8 cellular contexts compared by ENCODE assay signal in the genomic region with DNA sequence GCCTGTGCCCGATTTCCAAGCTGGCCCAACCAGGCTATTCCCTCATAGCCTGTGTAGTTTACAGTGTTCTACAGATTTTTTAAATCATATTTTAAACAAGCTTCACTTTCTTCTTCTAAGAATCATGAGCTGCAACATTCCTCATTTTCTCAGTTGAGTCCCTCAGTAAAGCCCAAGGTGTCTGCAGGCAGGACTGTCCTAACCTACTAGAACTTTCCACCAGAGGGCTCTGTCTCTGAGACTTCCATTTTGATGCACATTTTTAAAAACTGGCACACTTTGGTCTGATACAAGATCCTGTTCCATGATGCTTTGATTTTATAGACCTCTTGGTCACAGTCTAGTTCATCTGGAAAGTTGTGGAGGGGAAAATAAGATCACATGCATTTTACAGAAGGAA. TPM values are rescaled to one million over a fixed set of nuclear protein-coding genes. Genes with fewer than 3 reads are reported as not detected.
A peak's percentile ranks its signal among the peaks of the same experiment; 100 is the strongest.
DNase-seq lines count a peak whose midpoint lies in the region; ATAC-seq, FAIRE-seq and TF ChIP-seq lines count a peak whose summit lies in the region.

No MANE protein-coding gene starts in this region.

- H3K9me1 ChIP-seq in K562 (ENCODE audit: control insufficient read depth, insufficient read depth, low read length), result no peaks in the 10 kb centered on the region

- no peaks in the 10 kb centered on the region; the same call in 1 of the 2 replicates for H3K36me3 ChIP-seq in Loucy (ENCODE audit: insufficient read depth, low read length)
- no peaks in the 10 kb centered on the region; the same call in 2 of the 3 replicates for H3K36me3 ChIP-seq in K562 (ENCODE audit: control insufficient read depth, insufficient read depth, low read length)
- H3K36me3 ChIP-seq in naive thymus-derived CD4-positive, alpha-beta T cell (ENCODE audit: control insufficient read depth in 2 of 3, insufficient read depth in 3 of 3, low read length in 3 of 3), result peaks cover 0 to 21% (median 13%) of the 10 kb centered on the region in 3 experiments

- WGBS in K562 (ENCODE audit: insufficient coverage, low coverage, missing lambda C conversion rate), result 100% methylated on average over 1 of the region's 1 CpG

- H3K4me1 Mint-ChIP-seq in naive thymus-derived CD4-positive, alpha-beta T cell, result peaks cover 43 to 61% (median 56%) of the 10 kb centered on the region in 7 donors

- H3K9me2 ChIP-seq in Loucy (replicated peaks; ENCODE audit: low read depth, low read length), result no peaks in the 10 kb centered on the region

- in situ Hi-C loops in K562 (cut with MboI), result no loop called here

- ATAC-seq in K562 (peak; percentile 28), HG02610 (IDR thresholded peaks at IDR 0.05; ENCODE audit: unreplicated experiment) (no peak), GM19035 (IDR thresholded peaks at IDR 0.05; ENCODE audit: unreplicated experiment) (no peak)
- ATAC-seq in naive thymus-derived CD4-positive, alpha-beta T cell, result peak; percentile 45

- H3F3A ChIP-seq in Loucy (ENCODE audit: low read depth), result peaks cover 14% of the 10 kb centered on the region

- TF ChIP-seq POLR2A in K562 (conservative IDR thresholded peaks at IDR 0.05), result no peak

- intact Hi-C loops in K562 (cut with micrococcal nuclease), result loop anchor here (5.0 kb wide), 2 partner anchors 47 to 123 kb away; no protein-coding TSS in a partner anchor
- intact Hi-C loops in naive thymus-derived CD4-positive, alpha-beta T cell (cut with micrococcal nuclease), result loop anchor here (1.0 to 5.0 kb wide), 9 partner anchors 16 to 202 kb away; a partner anchor contains a TSS

- peak overlapping the region; percentile 32; the same call in 1 of the 3 replicates for H3K27ac ChIP-seq in K562 (ENCODE audit: extremely low read depth, low read depth, low read length)
- H3K27ac ChIP-seq in naive thymus-derived CD4-positive, alpha-beta T cell (ENCODE audit: low read depth, low read length), result no peak overlapping the region

- TF ChIP-seq CTCF in Loucy (conservative IDR thresholded peaks at IDR 0.05; ENCODE audit: low read length) (peak; percentile 81), K562 (IDR thresholded peaks at IDR 0.05 in 2 of 3, conservative IDR thresholded peaks at IDR 0.05 in 1 of 3; ENCODE audit: insufficient read depth in 2 of 3, low read depth in 1 of 3, low read length in 3 of 3) (peak; percentile 45 to 53 (median 50); a peak in 5 of 6 replicates)

- no peak overlapping the region for H3K4me2 ChIP-seq in Loucy (ENCODE audit: low read depth, low read length, poor library complexity, severe bottlenecking)
- no peak overlapping the region for H3K4me2 ChIP-seq in K562 (ENCODE audit: insufficient read depth, low read length)

- H3K27me3 ChIP-seq in Loucy (ENCODE audit: insufficient read depth, low read length, poor library complexity, severe bottlenecking) (no peaks in the 10 kb centered on the region), K562 (ENCODE audit: control insufficient read depth in 2 of 2, insufficient read depth in 2 of 2, low read length in 2 of 2) (no peaks in the 10 kb centered on the region)
- no peaks in the 10 kb centered on the region for H3K27me3 ChIP-seq in naive thymus-derived CD4-positive, alpha-beta T cell (ENCODE audit: control insufficient read depth in 2 of 2, insufficient read depth in 2 of 2, low read length in 2 of 2)

- TF ChIP-seq RAD21 in K562 (CRISPR knock-in tag; conservative IDR thresholded peaks at IDR 0.05 in 1 of 2, IDR thresholded peaks at IDR 0.05 in 1 of 2), result peak in 1 of 2 experiments; percentile 60; a peak in 2 of 4 replicates

- DNase-seq in NCI-H2171 treated with DMSO at 0.1 percent for 48 hours (lab: John Stamatoyannopoulos, UW) (peak; percentile 26), NCI-H2171 (lab: John Stamatoyannopoulos, UW) (no peak), K562 (ENCODE audit: extremely low read depth in 1 of 4, low spot score in 3 of 4) (peak; percentile 31 to 65 (median 41)), GDM1 (lab: John Stamatoyannopoulos, UW) (no peak)
- peak in 7 of 9 donors; percentile 27 to 60 (median 51) for DNase-seq in naive thymus-derived CD4-positive, alpha-beta T cell

- no peaks in the 10 kb centered on the region for H3K9me3 ChIP-seq in Loucy (ENCODE audit: insufficient read depth, low read depth, low read length)
- no peaks in the 10 kb centered on the region; the same call in 1 of the 2 replicates for H3K9me3 ChIP-seq in K562 (replicated peaks; ENCODE audit: control insufficient read depth, insufficient read depth, low read depth, low read length)
- no peaks in the 10 kb centered on the region for H3K9me3 ChIP-seq in naive thymus-derived CD4-positive, alpha-beta T cell (ENCODE audit: control insufficient read depth in 2 of 3, low read length in 3 of 3)

- H3K36me3 Mint-ChIP-seq in naive thymus-derived CD4-positive, alpha-beta T cell, result peaks cover 4 to 25% (median 12%) of the 10 kb centered on the region in 5 donors

- no peak overlapping the region for H3K9ac ChIP-seq in Loucy (ENCODE audit: low read depth, low read length, poor library complexity, severe bottlenecking)
- no peak overlapping the region for H3K9ac ChIP-seq in K562 (ENCODE audit: insufficient read depth in 1 of 2, low read depth in 2 of 2, low read length in 2 of 2)

- H3K9me3 Mint-ChIP-seq in naive thymus-derived CD4-positive, alpha-beta T cell, result peaks cover 0 to 2% (median 0%) of the 10 kb centered on the region in 11 donors

- FAIRE-seq in K562 (lab: Jason Lieb, UNC), result peak; percentile 74

- POLR2A ChIA-PET in K562 (lab: Yijun Ruan, JAX), result interaction anchor here (1.1 kb wide), 1 partner anchor 11 kb away, joined by 3 read pairs; no protein-coding TSS in a partner anchor
- POLR2A ChIA-PET in naive thymus-derived CD4-positive, alpha-beta T cell (lab: Charles Lee), result interaction anchor here (0.6 to 1.5 kb wide), 4 partner anchors 26 to 115 kb away, joined by 3 to 5 read pairs (median 4); no protein-coding TSS in a partner anchor

- no peaks in the 10 kb centered on the region for H3K27me3 Mint-ChIP-seq in naive thymus-derived CD4-positive, alpha-beta T cell

- H3K4me3 Mint-ChIP-seq in naive thymus-derived CD4-positive, alpha-beta T cell, result peak overlapping the region in 1 of 10 donors; percentile 24

- CTCF ChIA-PET in K562 (lab: Yijun Ruan, JAX; ENCODE audit: low intra/inter-chr PET ratio), result no interaction called here
- CTCF ChIA-PET in naive thymus-derived CD4-positive, alpha-beta T cell (lab: Charles Lee), result interaction anchor here (0.7 to 6.7 kb wide), 17 partner anchors 11 to 140 kb away, joined by 3 to 71 read pairs (median 4); a partner anchor contains a TSS

- H3K4me1 ChIP-seq in Loucy (ENCODE audit: insufficient read depth, low read length, poor library complexity, severe bottlenecking) (peaks cover 37% of the 10 kb centered on the region), K562 (replicated peaks in 1 of 2; ENCODE audit: control insufficient read depth in 2 of 2, insufficient read depth in 2 of 2, low read length in 2 of 2) (peaks cover 39 to 69% of the 10 kb centered on the region in 2 experiments)
- peaks cover 38 to 43% of the 10 kb centered on the region in 2 donors for H3K4me1 ChIP-seq in naive thymus-derived CD4-positive, alpha-beta T cell (ENCODE audit: control insufficient read depth in 2 of 2, insufficient read depth in 2 of 2, low read length in 2 of 2)

- peak overlapping the region; percentile 9 to 86 (median 74) for H3K27ac Mint-ChIP-seq in naive thymus-derived CD4-positive, alpha-beta T cell

- TF ChIP-seq EP300 in K562 (IDR thresholded peaks at IDR 0.05; ENCODE audit: low read length), result no peak

- no TSS peak for BruUV-seq in K562 (replicated peaks; lab: Mats Ljungman, UMichigan)

- H2AFZ ChIP-seq in Loucy (ENCODE audit: low read length) (peak overlapping the region; percentile 24; the same call in 1 of the 2 replicates), K562 (ENCODE audit: low read depth, low read length) (peak overlapping the region; percentile 60; the same call in 1 of the 2 replicates)

- no peaks in the 10 kb centered on the region for H4K20me1 ChIP-seq in Loucy (ENCODE audit: insufficient read depth, low read length, poor library complexity, severe bottlenecking)
- no peaks in the 10 kb centered on the region for H4K20me1 ChIP-seq in K562 (replicated peaks; ENCODE audit: control insufficient read depth, insufficient read depth, low read length)

- no peak overlapping the region for H3K4me3 ChIP-seq in Loucy (ENCODE audit: low read length, poor library complexity, severe bottlenecking)
- H3K4me3 ChIP-seq in K562, result no peak overlapping the region
- no peak overlapping the region for H3K4me3 ChIP-seq in naive thymus-derived CD4-positive, alpha-beta T cell (ENCODE audit: low read length)

- no peaks in the 10 kb centered on the region for H3K79me2 ChIP-seq in Loucy (ENCODE audit: insufficient read depth, low read length)
- no peaks in the 10 kb centered on the region for H3K79me2 ChIP-seq in K562 (ENCODE audit: control insufficient read depth, insufficient read depth, low read length)

RNA-seq across cellular contexts. Expression of a gene that starts 21.6 kb away (rescaled TPM):
- total RNA-seq in K562 (2011; cell fraction: chromatin; rRNA removed; ENCODE audit: low replicate concordance), result 0.33 and 0.60 TPM in 2 replicates
- 0.66 and 0.67 TPM in 2 replicates for total RNA-seq in K562 (2011; cell fraction: nucleolus; rRNA removed)
- 1.1 and 1.5 TPM in 2 replicates for total RNA-seq in K562 (2011; cell fraction: nucleoplasm; rRNA removed)
- total RNA-seq in K562 (2014; rRNA removed), result 0.94 and 1.1 TPM in 2 replicates
- 1.8 and 2.0 TPM in 2 replicates for total RNA-seq in K562 (2014; rRNA removed; fragmentation: Illumina TruSeq; extraction: Trizol)
- 3.9 and 4.8 TPM in 2 replicates for total RNA-seq in K562 (2015; rRNA removed; fragmentation: Illumina TruSeq; extraction: Trizol)
- 0.87 and 1.0 TPM in 2 replicates for total RNA-seq in K562 (2021)
- 0.70 and 0.77 TPM in 2 replicates for polyA plus RNA-seq in K562 (2011; rRNA removed)
- 0.43 and 0.80 TPM in 2 replicates for polyA plus RNA-seq in K562 (2011; cell fraction: cytosol; rRNA removed)
- polyA plus RNA-seq in K562 (2011; cell fraction: nucleus; rRNA removed), result 0.27 and 0.38 TPM in 2 replicates
- polyA plus RNA-seq in K562 (2012), result 3.0 and 10.1 TPM in 2 replicates
- 2.0 and 2.9 TPM in 2 replicates for polyA plus RNA-seq in K562 (2014; fragmentation: Illumina TruSeq; extraction: Trizol)
- polyA plus RNA-seq in K562 (2014; fragmentation: Nextera tagmentation; extraction: Ambion mirVana), result 1 to 10 TPM in 1 of 2 experiments, under 1 TPM in 1; 0.56 to 1.7 TPM
- polyA plus RNA-seq in K562 (2014; rRNA removed), result 0.90 and 1.6 TPM in 2 replicates
- 0.84 and 1.5 TPM in 2 replicates for polyA minus RNA-seq in K562 (2011; rRNA and poly(A)+ RNA removed)
- polyA minus RNA-seq in K562 (2011; cell fraction: cytosol; rRNA and poly(A)+ RNA removed), result 0.73 TPM in 1 of 2 replicates, not detected in the other
- polyA minus RNA-seq in K562 (2011; cell fraction: nucleus; rRNA and poly(A)+ RNA removed), result 0.22 and 0.27 TPM in 2 replicates
- total RNA-seq in naive thymus-derived CD4-positive, alpha-beta T cell, result 10 to 100 TPM; 17.8 to 48.5 (median 40.5) TPM
- 10 to 100 TPM; 61.1 to 62.6 TPM for polyA plus RNA-seq in naive thymus-derived CD4-positive, alpha-beta T cell

RNA-seq across cellular contexts. Expression of a gene that starts 34.6 kb away (rescaled TPM):
- 3.9 and 4.7 TPM in 2 replicates for total RNA-seq in K562 (2011; cell fraction: chromatin; rRNA removed; ENCODE audit: low replicate concordance)
- 1.5 and 2.4 TPM in 2 replicates for total RNA-seq in K562 (2011; cell fraction: nucleolus; rRNA removed)
- 2.9 and 3.3 TPM in 2 replicates for total RNA-seq in K562 (2011; cell fraction: nucleoplasm; rRNA removed)
- 0.82 and 1.4 TPM in 2 replicates for total RNA-seq in K562 (2014; rRNA removed)
- 2.2 and 2.5 TPM in 2 replicates for total RNA-seq in K562 (2014; rRNA removed; fragmentation: Illumina TruSeq; extraction: Trizol)
- 6.8 TPM in 2 replicates for total RNA-seq in K562 (2015; rRNA removed; fragmentation: Illumina TruSeq; extraction: Trizol)
- total RNA-seq in K562 (2021), result 1.9 and 2.5 TPM in 2 replicates
- polyA plus RNA-seq in K562 (2011; rRNA removed), result 2.0 and 7.3 TPM in 2 replicates
- polyA plus RNA-seq in K562 (2011; cell fraction: cytosol; rRNA removed), result 0.37 and 4.0 TPM in 2 replicates
- polyA plus RNA-seq in K562 (2011; cell fraction: nucleus; rRNA removed), result 2.0 and 6.2 TPM in 2 replicates
- 3.1 and 5.8 TPM in 2 replicates for polyA plus RNA-seq in K562 (2012)
- 3.1 and 3.5 TPM in 2 replicates for polyA plus RNA-seq in K562 (2014; fragmentation: Illumina TruSeq; extraction: Trizol)
- polyA plus RNA-seq in K562 (2014; fragmentation: Nextera tagmentation; extraction: Ambion mirVana), result 1 to 10 TPM; 1.0 to 1.5 TPM
- 1.6 and 1.8 TPM in 2 replicates for polyA plus RNA-seq in K562 (2014; rRNA removed)
- polyA minus RNA-seq in K562 (2011; rRNA and poly(A)+ RNA removed), result 3.3 and 12.3 TPM in 2 replicates
- 0.48 and 1.8 TPM in 2 replicates for polyA minus RNA-seq in K562 (2011; cell fraction: cytosol; rRNA and poly(A)+ RNA removed)
- polyA minus RNA-seq in K562 (2011; cell fraction: nucleus; rRNA and poly(A)+ RNA removed), result 0.94 and 7.8 TPM in 2 replicates
- 10 to 100 TPM; 25.1 to 40.7 (median 32.3) TPM for total RNA-seq in naive thymus-derived CD4-positive, alpha-beta T cell
- polyA plus RNA-seq in naive thymus-derived CD4-positive, alpha-beta T cell, result 10 to 100 TPM in 1 of 2 donors, 1 to 10 TPM in 1; 7.4 to 11.3 TPM

Comparison
In these comparisons a context has a peak if more than half of its experiments do, and no peak if none do; other contexts are left out.
1. DNase-seq: peak in NCI-H2171 treated with DMSO at 0.1 percent for 48 hours (single experiment), K562 (4 of 4) and naive thymus-derived CD4-positive, alpha-beta T cell (7 of 9); none in NCI-H2171 (single experiment) and GDM1 (single experiment).
2. ATAC-seq: peak in K562 (single experiment) and naive thymus-derived CD4-positive, alpha-beta T cell (single experiment); none in HG02610 (single experiment) and GM19035 (single experiment).